In the genomic region with DNA sequence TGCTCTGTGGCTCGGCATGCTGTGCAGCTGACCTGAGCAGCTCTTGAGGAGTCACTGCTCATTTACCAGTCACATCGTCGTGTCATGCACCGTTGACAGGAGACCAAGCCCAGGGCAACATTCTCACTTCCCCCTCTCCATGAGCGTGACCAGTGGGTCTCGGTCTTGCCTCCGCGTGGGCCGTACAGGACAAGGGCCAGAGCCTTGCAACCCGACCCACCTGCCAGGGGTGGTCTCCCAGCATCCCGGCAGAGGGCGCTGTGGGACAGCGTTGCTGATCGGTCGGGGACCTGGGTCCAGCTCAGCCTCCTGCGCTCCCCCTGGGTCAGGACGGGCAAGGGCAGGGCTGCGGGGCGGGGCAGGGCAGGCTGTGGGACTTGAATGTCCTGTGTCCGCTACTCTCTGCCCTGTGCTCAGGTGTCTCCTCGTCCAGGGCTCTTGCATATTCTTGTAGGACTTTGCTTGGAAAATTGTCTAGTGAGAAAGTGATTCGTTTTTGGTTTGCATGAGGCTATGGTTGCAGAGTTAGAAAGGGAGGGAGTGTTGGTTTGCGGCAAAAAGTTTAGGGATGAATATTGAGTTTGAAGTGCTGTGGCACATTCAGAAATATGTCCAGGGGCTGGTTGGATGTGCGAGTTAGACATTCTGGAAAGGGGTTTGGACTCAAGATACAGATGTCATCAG, we compare ENCODE assay signal across 8 cellular contexts. TPM values are rescaled to one million over a fixed set of nuclear protein-coding genes. Genes with fewer than 3 reads are reported as not detected.
DNase-seq lines count a peak whose midpoint lies in the region; ATAC-seq, FAIRE-seq and TF ChIP-seq lines count a peak whose summit lies in the region.

No MANE protein-coding gene starts in this region.

- TF ChIP-seq CTCF in A673 (conservative IDR thresholded peaks at IDR 0.05; ENCODE audit: low read depth, low read length) = peak; percentile 91
- peak; percentile 96 for TF ChIP-seq CTCF in cardiac fibroblast (IDR thresholded peaks at IDR 0.05; ENCODE audit: low read depth, low read length)

- peaks cover 19% of the 10 kb centered on the region for H3K36me3 ChIP-seq in A673 (ENCODE audit: insufficient read depth, low read length, poor library complexity, severe bottlenecking)

- peak; percentile 82 for FAIRE-seq in GM18507 (lab: Jason Lieb, UNC)

- CTCF ChIA-PET in A673 (lab: Charles Lee) = interaction anchor here (0.6 to 2.2 kb wide), 11 partner anchors 16 to 995 kb away, joined by 3 to 14 read pairs (median 5); partner anchors contain the start of gene EIF4G2

- peak; percentile 74 for DNase-seq in A673 (ENCODE audit: low spot score)
- peak; percentile 72 for DNase-seq in GM18507 (ENCODE audit: extremely low spot score, insufficient read length, low read depth)
- DNase-seq in NCI-H2227 treated with DMSO at 0.1 percent for 48 hours (lab: John Stamatoyannopoulos, UW) = peak; percentile 44
- DNase-seq in activated CD4-positive, CD25-positive, alpha-beta regulatory T cell (lab: John Stamatoyannopoulos, UW) = peak; percentile 70 to 75 (median 72)
- peak; percentile 73 to 77 for DNase-seq in cardiac fibroblast (ENCODE audit: low read depth in 2 of 2)
- DNase-seq in kidney tubule cell (ENCODE audit: low spot score) = peak; percentile 80
- peak; percentile 87 for DNase-seq in stimulated activated CD4-positive, alpha-beta T cell treated with anti-CD3 and anti-CD28 coated beads, Interleukin-4, amount 100 ng/mL, for 1 hour

- H3K27me3 ChIP-seq in A673 (replicated peaks; ENCODE audit: insufficient read depth, low read depth, low read length, poor library complexity) = no peaks in the 10 kb centered on the region

- no peaks in the 10 kb centered on the region for H3K4me1 ChIP-seq in A673 (ENCODE audit: insufficient read depth, low read length, poor library complexity, severe bottlenecking)

- no peaks in the 10 kb centered on the region for H3K9me3 ChIP-seq in A673 (ENCODE audit: low read depth, low read length, poor library complexity, severe bottlenecking)

- no TSS peak for BruUV-seq in A673 (replicated peaks; lab: Mats Ljungman, UMichigan)

- H3K4me3 ChIP-seq in A673 (ENCODE audit: low read depth, low read length, poor library complexity, severe bottlenecking) (peak overlapping the region; percentile 10), cardiac fibroblast (replicated peaks in 1 of 2; ENCODE audit: low read depth in 2 of 2, low read length in 2 of 2) (peak overlapping the region in 1 of 2 donors; percentile 16)

- POLR2A ChIA-PET in A673 (lab: Charles Lee; ENCODE audit: low non-redundant PET) = interaction anchor here (0.5 to 1.2 kb wide), 2 partner anchors 11 to 114 kb away, joined by 3 read pairs; no protein-coding TSS in a partner anchor

- intact Hi-C loops in A673 (cut with micrococcal nuclease; ENCODE audit: unreplicated experiment) = loop anchor here (1.0 to 10.0 kb wide), 4 partner anchors 140 to 992 kb away; no protein-coding TSS in a partner anchor

- H3K27ac ChIP-seq in A673 (ENCODE audit: low read depth, low read length, poor library complexity, severe bottlenecking) = no peak overlapping the region

- peak; percentile 92 for ATAC-seq in HG03039 (IDR thresholded peaks at IDR 0.05; ENCODE audit: unreplicated experiment)

RNA-seq across cellular contexts. Expression of gene EIF4G2, which starts 16.2 kb away (rescaled TPM):
- total RNA-seq in A673 (2021) = 1,137 and 1,198 TPM in 2 replicates

RNA-seq across cellular contexts. Expression of gene CTR9, which starts 41.5 kb away (rescaled TPM):
- total RNA-seq in A673 (2021) = 45.9 and 49.3 TPM in 2 replicates
